ENCODE assay signal across 1 cellular context in genomic region chr12:2812290-2813213, GRCh38.
TF ChIP-seq lines count a peak whose summit lies in the region.

Gene ITFG2, plus strand, starts transcription at chr12:2812668. Its CDS starts 93 bp downstream, at chr12:2812761.

TF ChIP-seq in WTC11, 78 proteins besides CTCF, POLR2A, EP300 and RAD21 (continued from another document):
- peak; percentile 56; the same call in 1 of the 2 replicates for TF ChIP-seq CREB1 (CRISPR knock-in tag; IDR thresholded peaks at IDR 0.05)
- TF ChIP-seq ZNF317 (CRISPR knock-in tag; IDR thresholded peaks at IDR 0.05; ENCODE audit: borderline replicate concordance, low read depth), result 0 out of 2 replicates have a peak, but pooled peaks have one; percentile 11
- TF ChIP-seq ZBTB21 (CRISPR knock-in tag; IDR thresholded peaks at IDR 0.05; ENCODE audit: borderline replicate concordance), result peak; percentile 88; the same call in 1 of the 2 replicates
- peak; percentile 80; the same call in 1 of the 2 replicates for TF ChIP-seq KAT7 (CRISPR knock-in tag; IDR thresholded peaks at IDR 0.05; ENCODE audit: borderline replicate concordance)
- peak; percentile 98 for TF ChIP-seq ETV6 (CRISPR knock-in tag; IDR thresholded peaks at IDR 0.05)
- TF ChIP-seq PRDM15 (CRISPR knock-in tag; IDR thresholded peaks at IDR 0.05), result no peak; the same call in none of the 2 replicates
- TF ChIP-seq TCF7 (CRISPR knock-in tag; IDR thresholded peaks at IDR 0.05; ENCODE audit: low read depth), result no peak
- peak; percentile 94 for TF ChIP-seq FOXP1 (CRISPR knock-in tag; IDR thresholded peaks at IDR 0.05; ENCODE audit: borderline replicate concordance)
- TF ChIP-seq SP1 (CRISPR knock-in tag; conservative IDR thresholded peaks at IDR 0.05), result peak; percentile 65; the same call in 1 of the 2 replicates
- TF ChIP-seq GABPB1 (CRISPR knock-in tag; IDR thresholded peaks at IDR 0.05), result peak; percentile 82
- TF ChIP-seq MYBL2 (CRISPR knock-in tag; IDR thresholded peaks at IDR 0.05), result peak; percentile 71; the same call in 1 of the 2 replicates
- TF ChIP-seq ZNF532 (CRISPR knock-in tag; IDR thresholded peaks at IDR 0.05; ENCODE audit: borderline replicate concordance), result no peak
- TF ChIP-seq MAX (CRISPR knock-in tag; IDR thresholded peaks at IDR 0.05), result peak; percentile 97
- peak; percentile 86 for TF ChIP-seq CREM (CRISPR knock-in tag; IDR thresholded peaks at IDR 0.05)
- peak; percentile 21; the same call in 1 of the 2 replicates for TF ChIP-seq NR2C2 (CRISPR knock-in tag; IDR thresholded peaks at IDR 0.05)
- TF ChIP-seq AFF4 (CRISPR knock-in tag; IDR thresholded peaks at IDR 0.05; ENCODE audit: borderline replicate concordance), result no peak; the same call in 1 of the 2 replicates
- TF ChIP-seq E2F4 (CRISPR knock-in tag; IDR thresholded peaks at IDR 0.05; ENCODE audit: borderline replicate concordance, low read depth), result no peak
- peak; percentile 93 for TF ChIP-seq FOXP4 (CRISPR knock-in tag; IDR thresholded peaks at IDR 0.05)
- TF ChIP-seq ATF6 (CRISPR knock-in tag; IDR thresholded peaks at IDR 0.05), result 0 out of 2 replicates have a peak, but pooled peaks have one; percentile 63
- TF ChIP-seq FOXK1 (CRISPR knock-in tag; IDR thresholded peaks at IDR 0.05), result peak; percentile 95
- TF ChIP-seq NFYB (CRISPR knock-in tag; conservative IDR thresholded peaks at IDR 0.05; ENCODE audit: low read depth), result peak; percentile 77
